Comparison of ENCODE assay signal across 1 cellular context in genomic region chr11:123181075-123181474, GRCh38.
TF ChIP-seq lines count a peak whose summit lies in the region.

No MANE protein-coding gene starts in this region.

TF ChIP-seq in IMR-90, 13 proteins besides CTCF, POLR2A, EP300 and RAD21:
- no peak for TF ChIP-seq BHLHE40 (IDR thresholded peaks at IDR 0.05; ENCODE audit: low read depth, low read length)
- TF ChIP-seq NFE2L2 (IDR thresholded peaks at IDR 0.05; ENCODE audit: low read depth, low read length): no peak
- 0 out of 2 replicates have a peak, but pooled peaks have one; percentile 10 for TF ChIP-seq CEBPB (IDR thresholded peaks at IDR 0.05; ENCODE audit: low read depth, low read length)
